Comparison of ENCODE assay signal across 8 cellular contexts in the genomic region with DNA sequence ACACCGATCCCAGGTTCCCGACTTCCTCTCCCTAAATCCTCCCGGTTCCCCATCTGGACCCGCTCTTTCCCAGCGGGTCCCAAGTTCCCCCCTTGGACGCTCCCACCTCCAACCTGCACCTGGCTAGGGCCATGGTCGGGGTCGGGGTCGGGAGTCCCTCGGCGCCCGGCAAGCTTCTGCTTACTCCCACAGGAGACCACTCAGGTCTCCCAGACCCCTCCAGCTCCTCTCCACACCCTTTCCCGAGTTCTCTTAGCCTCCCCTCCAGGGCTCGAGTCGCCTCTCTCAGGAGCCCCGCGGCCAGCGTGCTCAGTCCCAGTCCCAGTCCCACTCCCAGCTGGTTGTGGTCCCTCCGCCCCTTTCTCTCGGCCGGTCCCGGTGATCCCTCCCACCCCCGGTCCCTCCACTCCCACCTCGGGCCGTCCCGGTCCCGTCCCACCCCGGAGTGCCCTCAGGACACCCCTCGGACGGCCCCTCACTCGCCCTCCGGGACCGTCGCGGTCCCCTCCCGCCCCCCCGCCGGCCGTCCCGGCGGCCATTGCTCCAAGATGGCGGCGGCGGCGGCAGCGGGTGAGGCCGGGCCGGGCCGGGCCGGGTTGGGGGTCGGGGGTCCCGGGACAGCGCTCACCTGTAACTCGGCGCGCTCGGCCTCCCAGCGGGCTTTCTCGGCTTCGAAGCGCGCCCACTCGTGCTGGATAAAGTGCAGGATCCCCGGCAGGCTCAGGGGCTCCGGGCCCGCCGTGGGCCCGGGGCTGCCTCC. TPM values are rescaled to one million over a fixed set of nuclear protein-coding genes. Genes with fewer than 3 reads are reported as not detected.
DNase-seq lines count a peak whose midpoint lies in the region; ATAC-seq and TF ChIP-seq lines count a peak whose summit lies in the region.

A gene with protein sequence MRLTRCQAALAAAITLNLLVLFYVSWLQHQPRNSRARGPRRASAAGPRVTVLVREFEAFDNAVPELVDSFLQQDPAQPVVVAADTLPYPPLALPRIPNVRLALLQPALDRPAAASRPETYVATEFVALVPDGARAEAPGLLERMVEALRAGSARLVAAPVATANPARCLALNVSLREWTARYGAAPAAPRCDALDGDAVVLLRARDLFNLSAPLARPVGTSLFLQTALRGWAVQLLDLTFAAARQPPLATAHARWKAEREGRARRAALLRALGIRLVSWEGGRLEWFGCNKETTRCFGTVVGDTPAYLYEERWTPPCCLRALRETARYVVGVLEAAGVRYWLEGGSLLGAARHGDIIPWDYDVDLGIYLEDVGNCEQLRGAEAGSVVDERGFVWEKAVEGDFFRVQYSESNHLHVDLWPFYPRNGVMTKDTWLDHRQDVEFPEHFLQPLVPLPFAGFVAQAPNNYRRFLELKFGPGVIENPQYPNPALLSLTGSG (plus strand): TSS at position 537 of the 760 bp plus-strand sequence. CDS start 9,394 bp downstream, outside the sequence.

- peaks cover 19% of the 10 kb centered on the region for H3K79me1 ChIP-seq in neuronal stem cell (ENCODE audit: low read depth, low read length)

- H2BK15ac ChIP-seq in neuronal stem cell (ENCODE audit: low read length): peak within 1 kb of the TSS; percentile 90

- peak; percentile 6 for DNase-seq in NCI-H345 (lab: John Stamatoyannopoulos, UW)
- DNase-seq in NCI-H345 treated with DMSO at 0.1 percent for 48 hours (lab: John Stamatoyannopoulos, UW; ENCODE audit: unreplicated experiment): no peak
- DNase-seq in activated T-cell treated with anti-CD3 and anti-CD28 coated beads, Interleukin-2, amount 50 U/mL, for 24 hours: peak; percentile 73
- DNase-seq in fibroblast of villous mesenchyme (ENCODE audit: low read depth): no peak
- no peak for DNase-seq in neuronal stem cell (ENCODE audit: low spot score)
- no peak for DNase-seq in HPDE6-E6E7 (ENCODE audit: extremely low spot score)

- no CpG with 5 or more reads among the region's 68 CpGs for WGBS in neuronal stem cell (ENCODE audit: extremely low coverage in 2 of 2, insufficient read length in 2 of 2, insufficient replicate concordance in 1 of 2), 2 donors

- H4K8ac ChIP-seq in neuronal stem cell (ENCODE audit: low read depth, low read length): peak within 1 kb of the TSS; percentile 56

- peak within 1 kb of the TSS; percentile 87 to 96 (median 93) for H3K4me3 Mint-ChIP-seq in IgD-negative memory B cell
- H3K4me3 Mint-ChIP-seq in activated T-cell treated with anti-CD3 and anti-CD28 coated beads, Interleukin-2, amount 50 U/mL, for 24 hours: peak within 1 kb of the TSS; percentile 96

- peaks cover 42 to 52% (median 43%) of the 10 kb centered on the region in 3 donors for H3K4me1 Mint-ChIP-seq in IgD-negative memory B cell
- peaks cover 55% of the 10 kb centered on the region for H3K4me1 Mint-ChIP-seq in activated T-cell treated with anti-CD3 and anti-CD28 coated beads, Interleukin-2, amount 50 U/mL, for 24 hours (ENCODE audit: low read depth)

- H4K91ac ChIP-seq in neuronal stem cell (ENCODE audit: low read depth, low read length, poor library complexity): peak within 1 kb of the TSS; percentile 65

- peak within 1 kb of the TSS; percentile 89 for H2BK120ac ChIP-seq in neuronal stem cell (ENCODE audit: low read depth, low read length)

- no peak for TF ChIP-seq CTCF in fibroblast of villous mesenchyme (IDR thresholded peaks at IDR 0.05; ENCODE audit: insufficient read depth, low read depth, low read length)

- peaks cover 16 to 20% of the 10 kb centered on the region in 2 donors for H3K4me1 ChIP-seq in neuronal stem cell (ENCODE audit: control insufficient read depth in 2 of 2, insufficient read depth in 1 of 2, low read depth in 1 of 2, low read length in 2 of 2)

- peak within 1 kb of the TSS; percentile 86 for H3K4me3 ChIP-seq in fibroblast of villous mesenchyme (ENCODE audit: low read depth, low read length)
- H3K4me3 ChIP-seq in neuronal stem cell (ENCODE audit: low read length in 2 of 2): peak within 1 kb of the TSS; percentile 96 to 97

- H3K36me3 ChIP-seq in neuronal stem cell (replicated peaks in 1 of 2; ENCODE audit: control insufficient read depth in 2 of 2, insufficient read depth in 2 of 2, low read length in 2 of 2): peaks cover 13 to 66% of the 10 kb centered on the region in 2 donors

- H3K27ac Mint-ChIP-seq in IgD-negative memory B cell: peak within 1 kb of the TSS; percentile 93 to 99 (median 99)
- peak within 1 kb of the TSS; percentile 92 for H3K27ac Mint-ChIP-seq in activated T-cell treated with anti-CD3 and anti-CD28 coated beads, Interleukin-2, amount 50 U/mL, for 24 hours

- no peaks in the 10 kb centered on the region for H3K9me3 Mint-ChIP-seq in IgD-negative memory B cell
- no peaks in the 10 kb centered on the region for H3K9me3 Mint-ChIP-seq in activated T-cell treated with anti-CD3 and anti-CD28 coated beads, Interleukin-2, amount 50 U/mL, for 24 hours

- peak within 1 kb of the TSS; percentile 93 for H3K9ac ChIP-seq in neuronal stem cell (ENCODE audit: low read depth, low read length, poor library complexity)

- H3K23ac ChIP-seq in neuronal stem cell (ENCODE audit: low read depth, low read length, poor library complexity): peak within 1 kb of the TSS; percentile 83

- H3K27ac ChIP-seq in neuronal stem cell (replicated peaks; ENCODE audit: low read length): peak within 1 kb of the TSS; percentile 78

- peak within 1 kb of the TSS; percentile 98 for H2BK5ac ChIP-seq in neuronal stem cell (ENCODE audit: low read length)

- H3K27me3 ChIP-seq in neuronal stem cell (ENCODE audit: control insufficient read depth in 3 of 3, insufficient read depth in 3 of 3, low read depth in 1 of 3, low read length in 3 of 3): no peaks in the 10 kb centered on the region

- H3K18ac ChIP-seq in neuronal stem cell (ENCODE audit: low read length): peak within 1 kb of the TSS; percentile 99

- peak within 1 kb of the TSS; percentile 94 for H3K14ac ChIP-seq in neuronal stem cell (ENCODE audit: low read length)

- no peaks in the 10 kb centered on the region for H3K36me3 Mint-ChIP-seq in IgD-negative memory B cell
- peaks cover 55% of the 10 kb centered on the region for H3K36me3 Mint-ChIP-seq in activated T-cell treated with anti-CD3 and anti-CD28 coated beads, Interleukin-2, amount 50 U/mL, for 24 hours (ENCODE audit: low read depth)

- peak within 1 kb of the TSS; percentile 92 for H2AK5ac ChIP-seq in neuronal stem cell (ENCODE audit: low read depth, low read length)

- H2AFZ ChIP-seq in neuronal stem cell (ENCODE audit: low read length): peak within 1 kb of the TSS; percentile 95

- peak within 1 kb of the TSS; percentile 97 for H3K4ac ChIP-seq in neuronal stem cell (ENCODE audit: low read length)

- peak within 1 kb of the TSS; percentile 32 for H2BK12ac ChIP-seq in neuronal stem cell (ENCODE audit: low read length)

- no peak for ATAC-seq in GM18519 (IDR thresholded peaks at IDR 0.05; ENCODE audit: low FRiP score, unreplicated experiment)

- H3K4me2 ChIP-seq in neuronal stem cell (ENCODE audit: insufficient read depth, low read length, poor library complexity, severe bottlenecking): peak within 1 kb of the TSS; percentile 94

- H3K9me3 ChIP-seq in neuronal stem cell (replicated peaks in 1 of 2; ENCODE audit: control insufficient read depth in 2 of 2, insufficient read depth in 1 of 2, low read depth in 1 of 2, low read length in 2 of 2): no peaks in the 10 kb centered on the region

- no peaks in the 10 kb centered on the region for H3K27me3 Mint-ChIP-seq in IgD-negative memory B cell
- H3K27me3 Mint-ChIP-seq in activated T-cell treated with anti-CD3 and anti-CD28 coated beads, Interleukin-2, amount 50 U/mL, for 24 hours: no peaks in the 10 kb centered on the region

RNA-seq across cellular contexts. Expression of the gene that starts here (rescaled TPM):
- polyA plus RNA-seq in IgD-negative memory B cell: 5.9 TPM
- total RNA-seq in fibroblast of villous mesenchyme: 18.1 and 19.6 TPM in 2 replicates
- 16.8 TPM for polyA plus RNA-seq in neuronal stem cell (2013, experiment 1 of 2)
- 16.0 TPM for polyA plus RNA-seq in neuronal stem cell (2013, experiment 2 of 2)

Comparison
In these comparisons a context has a peak if more than half of its experiments do, and no peak if none do; other contexts are left out.
1. DNase-seq: peak in NCI-H345 (single experiment) and activated T-cell treated with anti-CD3 and anti-CD28 coated beads, Interleukin-2, amount 50 U/mL, for 24 hours (single experiment); none in NCI-H345 treated with DMSO at 0.1 percent for 48 hours (single experiment), fibroblast of villous mesenchyme (single experiment), neuronal stem cell (single experiment) and HPDE6-E6E7 (single experiment).